Comparison of ENCODE assay signal across 37 cellular contexts in the genomic region with DNA sequence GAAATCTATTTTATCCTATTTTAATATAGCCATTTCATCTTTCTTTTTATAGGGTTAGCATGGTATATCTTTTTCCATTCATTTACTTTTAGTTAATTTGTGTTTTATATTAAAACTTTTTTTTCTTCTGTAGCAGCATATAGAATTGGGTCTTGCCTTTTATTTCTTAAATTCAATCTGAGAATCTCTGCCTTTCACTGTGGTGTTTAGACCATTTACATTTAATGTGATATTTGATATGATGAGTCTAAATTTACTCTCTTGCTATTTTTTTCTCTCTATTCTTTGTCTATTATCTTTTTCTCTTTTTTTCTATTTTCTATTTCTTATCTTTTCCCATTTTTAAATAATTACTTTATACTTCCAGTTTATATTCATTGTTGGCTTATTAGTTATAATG.
"Had no signal": no experiment of that assay in that cellular context is flagged by ENCODE, and none has a peak within 500 bp of the region (broad histone marks: within the 10 kb centered on the region; RNA-seq: fewer than 3 reads in every experiment).

No MANE protein-coding gene starts in this region.

- H3K36me3 ChIP-seq: adrenal gland, brain microvascular endothelial cell, breast epithelium, WERI-Rb-1 had no signal

- DNase-seq: activated CD4-positive, alpha-beta memory T cell treated with anti-CD3 and anti-CD28 coated beads for 36 hours; activated CD4-positive, alpha-beta T cell treated with anti-CD3 and anti-CD28 coated beads for 4 hours; activated CD4-positive, alpha-beta T cell treated with anti-CD3 and anti-CD28 coated beads, Interleukin-2, amount 10 ng/mL, durations not matched to agents 24 days and 14 days; activated CD4-positive, alpha-beta T cell treated with anti-CD3 and anti-CD28 coated beads, Interleukin-2, amount 50 U/mL, for 1 hour; activated CD4-positive, alpha-beta T cell treated with anti-CD3 and anti-CD28 coated beads, Interleukin-2, amount 50 U/mL, for 4 hours; activated CD4-positive, CD25-positive, alpha-beta regulatory T cell; activated CD8-positive, alpha-beta memory T cell treated with anti-CD3 and anti-CD28 coated beads, Interleukin-2, amount 50 U/mL, for 4 hours; activated CD8-positive, alpha-beta T cell treated with anti-CD3 and anti-CD28 coated beads for 36 hours; activated effector memory CD4-positive, alpha-beta T cell treated with anti-CD3 and anti-CD28 coated beads, Interleukin-2, amount 50 U/mL, for 16 hours; activated gamma-delta T cell treated with Interleukin-2 at 50 U/mL for 16 hours; activated naive CD4-positive, alpha-beta T cell; activated naive CD4-positive, alpha-beta T cell treated with anti-CD3 and anti-CD28 coated beads for 36 hours; activated naive CD4-positive, alpha-beta T cell treated with anti-CD3 and anti-CD28 coated beads, Interleukin-2, amount 50 U/mL, for 16 hours; activated naive CD8-positive, alpha-beta T cell treated with anti-CD3 and anti-CD28 coated beads for 36 hours; activated T-cell treated with anti-CD3 and anti-CD28 coated beads for 4 hours; activated T-cell treated with anti-CD3 and anti-CD28 coated beads, Interleukin-2, amount 50 U/mL, for 1 hour; activated T-cell treated with anti-CD3 and anti-CD28 coated beads, Interleukin-2, amount 50 U/mL, for 4 hours; activated T-cell treated with anti-CD3 and anti-CD28 coated beads, Interleukin-2, amount 50 U/mL, for 72 hours; adrenal gland; amniotic stem cell; aorta; body of pancreas; brain microvascular endothelial cell; central memory CD4-positive, alpha-beta T cell; T-helper 1 cell; T-helper 2 cell; T-helper 9 cell; WERI-Rb-1 had no signal

- H3K4me3 ChIP-seq: adrenal gland, body of pancreas, breast epithelium had no signal

- H3K27me3 ChIP-seq: adrenal gland, body of pancreas, brain microvascular endothelial cell, breast epithelium had no signal

- H3K9me3 ChIP-seq: body of pancreas had no signal

- H3K4me1 ChIP-seq: adrenal gland, body of pancreas, breast epithelium had no signal

- H3K36me3 Mint-ChIP-seq: activated CD4-positive, alpha-beta memory T cell treated with anti-CD3 and anti-CD28 coated beads for 36 hours; activated naive CD8-positive, alpha-beta T cell treated with anti-CD3 and anti-CD28 coated beads for 36 hours had no signal

- H3K4me1 Mint-ChIP-seq: activated CD4-positive, alpha-beta T cell treated with anti-CD3 and anti-CD28 coated beads, Interleukin-2, amount 10 ng/mL, durations not matched to agents 24 days and 14 days; activated naive CD8-positive, alpha-beta T cell treated with anti-CD3 and anti-CD28 coated beads for 36 hours; activated T-helper 17 cell treated with anti-CD3 and anti-CD28 coated beads, Interleukin-2, amount 50 U/mL, for 72 hours; WTC11 had no signal

- FAIRE-seq: astrocyte had no signal

- H3K27me3 Mint-ChIP-seq: activated CD4-positive, alpha-beta memory T cell treated with anti-CD3 and anti-CD28 coated beads for 36 hours; activated CD4-positive, alpha-beta T cell treated with anti-CD3 and anti-CD28 coated beads, Interleukin-2, amount 10 ng/mL, durations not matched to agents 24 days and 14 days; activated CD8-positive, alpha-beta T cell treated with anti-CD3 and anti-CD28 coated beads for 36 hours; activated naive CD8-positive, alpha-beta T cell treated with anti-CD3 and anti-CD28 coated beads for 36 hours; activated T-helper 17 cell treated with anti-CD3 and anti-CD28 coated beads, Interleukin-2, amount 50 U/mL, for 72 hours had no signal

- ATAC-seq: activated CD4-positive, CD25-positive, alpha-beta regulatory T cell treated with anti-CD3 and anti-CD28 coated beads, Interleukin-2, amount 50 U/mL, for 24 hours; activated CD8-positive, alpha-beta T cell treated with anti-CD3 and anti-CD28 coated beads for 36 hours; activated naive CD4-positive, alpha-beta T cell treated with anti-CD3 and anti-CD28 coated beads, Interleukin-2, amount 50 U/mL, for 72 hours; activated T-cell treated with anti-CD3 and anti-CD28 coated beads, Interleukin-2, amount 50 U/mL, for 4 hours; activated T-cell treated with anti-CD3 and anti-CD28 coated beads, Interleukin-2, amount 50 U/mL, for 72 hours; activated T-helper 17 cell treated with anti-CD3 and anti-CD28 coated beads, Interleukin-2, amount 50 U/mL, for 72 hours; body of pancreas; WTC11 had no signal

- H3K27ac ChIP-seq: adrenal gland, body of pancreas, brain microvascular endothelial cell, breast epithelium, WERI-Rb-1 had no signal

- H3K4me3 Mint-ChIP-seq: activated CD4-positive, alpha-beta memory T cell treated with anti-CD3 and anti-CD28 coated beads for 36 hours; activated CD4-positive, alpha-beta T cell treated with anti-CD3 and anti-CD28 coated beads, Interleukin-2, amount 10 ng/mL, durations not matched to agents 24 days and 14 days; activated CD8-positive, alpha-beta T cell treated with anti-CD3 and anti-CD28 coated beads for 36 hours; activated naive CD4-positive, alpha-beta T cell treated with anti-CD3 and anti-CD28 coated beads for 36 hours; activated naive CD8-positive, alpha-beta T cell treated with anti-CD3 and anti-CD28 coated beads for 36 hours; activated T-cell treated with anti-CD3 and anti-CD28 coated beads, Interleukin-2, amount 50 U/mL, for 4 hours; activated T-cell treated with anti-CD3 and anti-CD28 coated beads, Interleukin-2, amount 50 U/mL, for 72 hours; activated T-helper 1 cell treated with anti-CD3 and anti-CD28 coated beads, Interleukin-12 subunit alpha, Interleukin-12 subunit beta, Interleukin-2, Interleukin-4 antibody, amounts not matched to agents 30 ng/mL and 10 ng/mL and 1 ng/mL, durations not matched to agents 14 hours and 24 hours and 36 hours; activated T-helper 17 cell treated with anti-CD3 and anti-CD28 coated beads, Interleukin-2, amount 50 U/mL, for 72 hours; T-helper 1 cell treated with Interleukin-12 subunit alpha and Interleukin-12 subunit beta and Interleukin-4 antibody, amounts not matched to agents 30 μg/mL and 1 μg/mL, for 36 hours; T-helper 2 cell treated with Interferon-gamma antibody and Interleukin-4, amounts not matched to agents 5 μg/mL and 100 μg/mL, for 36 hours; WTC11 had no signal

- H3K27ac Mint-ChIP-seq: activated CD4-positive, alpha-beta memory T cell treated with anti-CD3 and anti-CD28 coated beads for 36 hours; activated CD4-positive, alpha-beta T cell treated with anti-CD3 and anti-CD28 coated beads, Interleukin-2, amount 10 ng/mL, durations not matched to agents 24 days and 14 days; activated CD8-positive, alpha-beta T cell treated with anti-CD3 and anti-CD28 coated beads for 36 hours; activated naive CD4-positive, alpha-beta T cell treated with anti-CD3 and anti-CD28 coated beads for 36 hours; activated naive CD4-positive, alpha-beta T cell treated with anti-CD3 and anti-CD28 coated beads, Interleukin-2, amount 50 U/mL, for 72 hours; activated naive CD8-positive, alpha-beta T cell treated with anti-CD3 and anti-CD28 coated beads for 36 hours; activated T-cell treated with anti-CD3 and anti-CD28 coated beads, Interleukin-2, amount 50 U/mL, for 72 hours; activated T-helper 1 cell treated with anti-CD3 and anti-CD28 coated beads, Interleukin-12 subunit alpha, Interleukin-12 subunit beta, Interleukin-2, Interleukin-4 antibody, amounts not matched to agents 30 ng/mL and 10 ng/mL and 1 ng/mL, durations not matched to agents 14 hours and 24 hours and 36 hours; activated T-helper 17 cell treated with anti-CD3 and anti-CD28 coated beads, Interleukin-2, amount 50 U/mL, for 72 hours; T-helper 1 cell treated with Interleukin-12 subunit alpha and Interleukin-12 subunit beta and Interleukin-4 antibody, amounts not matched to agents 30 μg/mL and 1 μg/mL, for 36 hours; T-helper 2 cell treated with Interferon-gamma antibody and Interleukin-4, amounts not matched to agents 5 μg/mL and 100 μg/mL, for 36 hours; WTC11 had no signal
